Comparison of ENCODE assay signal across 8 cellular contexts in the genomic region with DNA sequence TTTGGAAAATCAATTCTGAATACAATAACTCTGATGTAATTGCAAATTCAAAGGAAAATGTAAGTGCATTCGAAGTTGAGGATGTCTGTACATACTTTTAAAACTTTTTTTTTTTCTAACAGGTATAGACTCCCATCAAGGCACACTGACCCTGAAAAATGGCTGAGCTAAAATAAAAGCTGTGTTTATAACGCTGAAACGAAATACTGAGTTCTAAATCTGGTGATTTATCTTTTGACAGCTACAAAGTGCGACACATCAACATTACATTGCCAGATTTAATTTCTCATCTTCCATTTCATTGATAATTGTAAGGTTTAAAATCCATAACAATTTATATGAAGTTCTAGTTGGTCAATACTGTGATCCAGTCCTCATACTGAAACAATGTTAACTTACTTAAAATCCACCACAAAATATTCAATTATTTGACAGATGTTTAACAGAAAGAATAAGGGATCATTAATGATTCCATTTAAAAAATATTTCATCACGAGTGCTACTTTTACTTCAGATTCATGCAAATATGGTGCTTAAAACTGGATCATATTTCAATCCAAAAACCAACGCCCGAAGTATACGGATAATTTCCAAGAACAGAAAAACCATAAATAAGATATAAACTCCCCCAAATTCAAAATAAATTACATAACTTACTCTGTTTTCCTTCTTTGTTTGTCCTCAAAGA. TPM values are rescaled to one million over a fixed set of nuclear protein-coding genes. Genes with fewer than 3 reads are reported as not detected.
DNase-seq lines count a peak whose midpoint lies in the region; ATAC-seq and TF ChIP-seq lines count a peak whose summit lies in the region.

No MANE protein-coding gene starts in this region.

- no peaks in the 10 kb centered on the region for H3K9me3 ChIP-seq in CD8-positive, alpha-beta T cell (ENCODE audit: low read length)
- no peaks in the 10 kb centered on the region for H3K9me3 ChIP-seq in ectodermal cell (ENCODE audit: control insufficient read depth, low read length)

- DNase-seq in CD8-positive, alpha-beta T cell = no peak
- DNase-seq in NB4 (ENCODE audit: low read depth) (no peak), neural crest cell (ENCODE audit: low read depth, low spot score) (no peak), SIG-M5 (lab: John Stamatoyannopoulos, UW) (no peak), NCI-H1436 treated with DMSO at 0.1 percent for 48 hours (lab: John Stamatoyannopoulos, UW) (no peak)

- no peaks in the 10 kb centered on the region for H3K9me3 Mint-ChIP-seq in CD8-positive, alpha-beta T cell
- no peaks in the 10 kb centered on the region for H3K9me3 Mint-ChIP-seq in neural crest cell

- TF ChIP-seq POLR2A in NB4 (IDR thresholded peaks at IDR 0.05; ENCODE audit: extremely low read depth, insufficient read length) = no peak

- WGBS in ectodermal cell, 2 experiments = 83 to 84% methylated on average over 6 to 8 of the region's 8 CpGs

- no peaks in the 10 kb centered on the region for H3K36me3 ChIP-seq in CD8-positive, alpha-beta T cell (ENCODE audit: insufficient read depth, low read length)
- H3K36me3 ChIP-seq in ectodermal cell (ENCODE audit: control insufficient read depth, insufficient read depth, low read length) = no peaks in the 10 kb centered on the region

- H3K36me3 Mint-ChIP-seq in CD8-positive, alpha-beta T cell = peaks cover 2% of the 10 kb centered on the region
- H3K36me3 Mint-ChIP-seq in neural crest cell (ENCODE audit: low read depth) = no peaks in the 10 kb centered on the region

- no peak for ATAC-seq in CD8-positive, alpha-beta T cell
- ATAC-seq in HG02571 (IDR thresholded peaks at IDR 0.05; ENCODE audit: unreplicated experiment) (no peak), GM21390 (IDR thresholded peaks at IDR 0.05; ENCODE audit: unreplicated experiment) (no peak)

- H3K4me1 ChIP-seq in CD8-positive, alpha-beta T cell (ENCODE audit: insufficient read depth, low read length) = peaks cover 18% of the 10 kb centered on the region
- H3K4me1 ChIP-seq in ectodermal cell (ENCODE audit: control insufficient read depth, insufficient read depth, low read length) = peaks cover 4% of the 10 kb centered on the region

- peaks cover 55% of the 10 kb centered on the region for H3K4me1 Mint-ChIP-seq in CD8-positive, alpha-beta T cell (ENCODE audit: low read depth)
- peaks cover 27% of the 10 kb centered on the region for H3K4me1 Mint-ChIP-seq in neural crest cell

- intact Hi-C loops in CD8-positive, alpha-beta T cell (cut with DNase I, micrococcal nuclease) = loop anchor here (5.0 to 10.0 kb wide), 5 partner anchors 668 to 1850 kb away; a partner anchor contains a TSS

- no peak overlapping the region for H3K27ac ChIP-seq in CD8-positive, alpha-beta T cell (ENCODE audit: low read depth, low read length)
- no peak overlapping the region for H3K27ac ChIP-seq in ectodermal cell (ENCODE audit: insufficient read depth, low read depth, low read length, poor library complexity, severe bottlenecking)

- POLR2A ChIA-PET in CD8-positive, alpha-beta T cell (lab: Charles Lee) = no interaction called here

- H3K4me3 ChIP-seq in CD8-positive, alpha-beta T cell (ENCODE audit: low read depth, low read length) = peak overlapping the region; percentile 54
- H3K4me3 ChIP-seq in NB4 (ENCODE audit: low read depth, low read length) (peak overlapping the region; percentile 86), ectodermal cell (ENCODE audit: insufficient read depth, low read depth, low read length) (peak overlapping the region; percentile 75)

- no peak for TF ChIP-seq CTCF in CD8-positive, alpha-beta T cell (IDR thresholded peaks at IDR 0.05)
- TF ChIP-seq CTCF in NB4 (IDR thresholded peaks at IDR 0.05; ENCODE audit: low read depth, low read length) (no peak), neural crest cell (conservative IDR thresholded peaks at IDR 0.05) (no peak)

- peak overlapping the region; percentile 89 for H3K4me3 Mint-ChIP-seq in CD8-positive, alpha-beta T cell
- H3K4me3 Mint-ChIP-seq in neural crest cell = peak overlapping the region; percentile 91

- H3K27me3 ChIP-seq in CD8-positive, alpha-beta T cell (ENCODE audit: insufficient read depth, low read length) = no peaks in the 10 kb centered on the region
- no peaks in the 10 kb centered on the region for H3K27me3 ChIP-seq in ectodermal cell (ENCODE audit: control insufficient read depth, insufficient read depth, low read length, poor library complexity, severe bottlenecking)

- CTCF ChIA-PET in CD8-positive, alpha-beta T cell (lab: Charles Lee) = interaction anchor here (1.1 kb wide), 1 partner anchor 11 kb away, joined by 3 read pairs; no protein-coding TSS in a partner anchor

- peak overlapping the region; percentile 89 for H3K27ac Mint-ChIP-seq in CD8-positive, alpha-beta T cell
- no peak overlapping the region for H3K27ac Mint-ChIP-seq in neural crest cell (ENCODE audit: unreplicated experiment)

- H3K27me3 Mint-ChIP-seq in CD8-positive, alpha-beta T cell (ENCODE audit: low read depth) = no peaks in the 10 kb centered on the region
- H3K27me3 Mint-ChIP-seq in neural crest cell (ENCODE audit: low read depth) = no peaks in the 10 kb centered on the region

RNA-seq across cellular contexts. Expression of a gene that starts 1.4 kb away (rescaled TPM):
- 10 to 100 TPM; 32.6 to 34.2 TPM for total RNA-seq in CD8-positive, alpha-beta T cell
- 30.0 TPM for polyA plus RNA-seq in ectodermal cell (2013, experiment 1 of 4)
- polyA plus RNA-seq in ectodermal cell (2013, experiment 2 of 4) = 26.9 TPM
- 19.3 TPM for polyA plus RNA-seq in ectodermal cell (2013, experiment 3 of 4)
- polyA plus RNA-seq in ectodermal cell (2013, experiment 4 of 4) = 20.1 TPM
- total RNA-seq in neural crest cell = 14.2 and 15.3 TPM in 2 replicates
